19 cellular contexts compared by ENCODE assay signal in the genomic region with DNA sequence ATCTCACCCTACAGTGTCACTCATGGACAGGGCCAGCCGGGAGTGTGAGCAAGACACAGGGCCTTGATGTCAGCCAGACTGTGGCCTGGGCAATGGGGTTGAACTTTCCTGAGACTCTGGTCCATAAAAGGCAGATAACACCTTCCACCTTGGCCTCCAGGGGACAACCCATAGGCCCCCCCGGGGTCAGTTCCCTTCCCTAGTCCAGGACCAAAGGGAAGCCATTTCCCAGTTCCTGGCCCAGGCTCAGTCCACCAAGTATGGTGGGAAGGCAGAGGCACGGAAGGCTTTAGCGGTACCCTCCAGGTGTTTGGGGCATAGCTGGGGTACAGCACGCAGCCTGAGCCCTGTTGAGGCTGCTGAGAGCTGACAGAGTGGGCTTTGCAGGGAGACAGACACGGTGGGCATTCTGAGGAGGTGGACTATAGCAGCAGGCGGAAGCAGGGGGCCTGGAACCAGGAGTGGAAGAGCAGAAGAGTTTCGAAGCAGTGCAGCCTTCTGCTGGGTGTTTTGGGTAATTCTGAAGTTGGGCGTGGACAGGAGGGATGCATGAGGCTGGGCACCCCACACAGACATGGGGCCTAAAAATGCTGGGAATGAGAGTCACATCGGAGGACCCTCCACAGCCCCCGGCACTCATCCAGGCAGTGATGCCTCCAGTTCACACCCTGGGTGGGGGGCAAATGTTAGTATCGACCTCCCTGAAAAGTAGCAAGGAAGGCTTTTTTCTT. TPM values are rescaled to one million over a fixed set of nuclear protein-coding genes. Genes with fewer than 3 reads are reported as not detected.
DNase-seq lines count a peak whose midpoint lies in the region; ATAC-seq and TF ChIP-seq lines count a peak whose summit lies in the region.
"Had no signal": no experiment of that assay in that cellular context is flagged by ENCODE, and none has a peak within 500 bp of the region (broad histone marks: within the 10 kb centered on the region; RNA-seq: fewer than 3 reads in every experiment).

No MANE protein-coding gene starts in this region.

- no peaks in the 10 kb centered on the region for H3K9me3 Mint-ChIP-seq in stimulated activated memory B cell treated with anti-CD40 and anti-IgM and Interleukin-4, amounts not matched to agents 10 μg/mL and 1 μg/mL and 100 μg/mL, for 72 hours

- no TSS peak for BruUV-seq in PC-9 (replicated peaks; lab: Mats Ljungman, UMichigan)

- H3K79me2 ChIP-seq in PC-9 (ENCODE audit: low read depth), result no peaks in the 10 kb centered on the region

- intact Hi-C loops in cardiac septum (cut with DNase I) (loop anchor here (5.0 kb wide), 1 partner anchor 43 kb away; a partner anchor contains a TSS), heart right ventricle (cut with DNase I) (loop anchor here in 5 of 10 donors (5.0 to 10.0 kb wide), 5 partner anchors 43 to 75 kb away; a partner anchor contains a TSS), PC-9 (cut with micrococcal nuclease; ENCODE audit: unreplicated experiment) (loop anchor here (10.0 kb wide), 1 partner anchor 45 kb away; no protein-coding TSS in a partner anchor)

- H3K36me3 ChIP-seq in heart right ventricle (no peaks in the 10 kb centered on the region), adipocyte (ENCODE audit: control insufficient read depth, insufficient read depth, low read length, severe bottlenecking) (no peaks in the 10 kb centered on the region), neutrophil (no peaks in the 10 kb centered on the region), PC-9 (ENCODE audit: low read depth) (no peaks in the 10 kb centered on the region)

- H4K20me1 ChIP-seq in PC-9 (ENCODE audit: insufficient read depth), result no peaks in the 10 kb centered on the region

- H3K4me3 ChIP-seq in heart right ventricle, result no peak overlapping the region
- H3K4me3 ChIP-seq in adipocyte (ENCODE audit: low read length), result no peak overlapping the region
- no peak overlapping the region for H3K4me3 ChIP-seq in neutrophil (ENCODE audit: low read depth in 1 of 2, low read length in 1 of 2)
- H3K4me3 ChIP-seq in PC-9, result no peak overlapping the region
- H3K4me3 ChIP-seq: A549 had no signal

- H3K9ac ChIP-seq in adipocyte (ENCODE audit: low read length), result peak overlapping the region; percentile 37
- H3K9ac ChIP-seq: KMS-11 had no signal

- no peaks in the 10 kb centered on the region for H3K4me1 Mint-ChIP-seq in stimulated activated memory B cell treated with anti-CD40 and anti-IgM and Interleukin-4, amounts not matched to agents 10 μg/mL and 1 μg/mL and 100 μg/mL, for 72 hours

- CTCF ChIA-PET in PC-9 (lab: Charles Lee), result no interaction called here

- H3K27me3 ChIP-seq in heart right ventricle, result no peaks in the 10 kb centered on the region
- no peaks in the 10 kb centered on the region for H3K27me3 ChIP-seq in adipocyte (replicated peaks; ENCODE audit: control insufficient read depth, insufficient read depth, low read length)
- H3K27me3 ChIP-seq in neutrophil, result no peaks in the 10 kb centered on the region
- no peaks in the 10 kb centered on the region for H3K27me3 ChIP-seq in PC-9 (ENCODE audit: insufficient read depth, low read depth)

- no peaks in the 10 kb centered on the region for H3K9me2 ChIP-seq in PC-9 (ENCODE audit: insufficient read depth)

- 81 to 84% methylated on average over 12 of the region's 12 CpGs for WGBS in heart right ventricle, 2 donors

- no peak for ATAC-seq in heart right ventricle
- ATAC-seq in stimulated activated memory B cell treated with anti-CD40 and anti-IgM and Interleukin-4, amounts not matched to agents 10 μg/mL and 1 μg/mL and 100 μg/mL, for 72 hours, result peak; percentile 31
- ATAC-seq: A549 had no signal

- POLR2A ChIA-PET in PC-9 (lab: Charles Lee; ENCODE audit: unreplicated experiment), result no interaction called here

- no peak for TF ChIP-seq CTCF in heart right ventricle (IDR thresholded peaks at IDR 0.05)
- no peak for TF ChIP-seq CTCF in neutrophil (IDR thresholded peaks at IDR 0.05)
- no peak for TF ChIP-seq CTCF in PC-9 (conservative IDR thresholded peaks at IDR 0.05)

- H3F3A ChIP-seq in PC-9 (ENCODE audit: insufficient read depth, low read depth), result no peaks in the 10 kb centered on the region

- DNase-seq in cardiac septum (ENCODE audit: low spot score), result peak; percentile 68
- DNase-seq in heart right ventricle, result no peak
- DNase-seq in adipocyte (ENCODE audit: low read depth), result no peak
- no peak for DNase-seq in ureter (ENCODE audit: low spot score)
- no peak for DNase-seq in NCI-H1417 treated with DMSO at 0.1 percent for 48 hours (lab: John Stamatoyannopoulos, UW)
- no peak for DNase-seq in PC-9
- DNase-seq: Calu3; CD4-positive, CD25-positive, alpha-beta regulatory T cell; DMS79; GOT3; MM.1S; NCI-H1105; NCI-H187; NCI-H446; NCI-H774 had no signal

- H3K9me3 ChIP-seq in heart right ventricle, result no peaks in the 10 kb centered on the region
- no peaks in the 10 kb centered on the region for H3K9me3 ChIP-seq in adipocyte (ENCODE audit: control insufficient read depth, low read length)
- H3K9me3 ChIP-seq in neutrophil, result no peaks in the 10 kb centered on the region
- no peaks in the 10 kb centered on the region for H3K9me3 ChIP-seq in PC-9 (ENCODE audit: insufficient read depth, low read depth)
- H3K9me3 ChIP-seq: A549 had no signal

- H3K4me2 ChIP-seq in PC-9, result no peak overlapping the region
- H3K4me2 ChIP-seq: A549, KMS-11 had no signal

- H3K4me1 ChIP-seq in heart right ventricle (peaks cover 2 to 84% (median 59%) of the 10 kb centered on the region in 9 donors), adipocyte (ENCODE audit: control insufficient read depth, insufficient read depth, low read length) (peaks cover 44% of the 10 kb centered on the region), neutrophil (ENCODE audit: control insufficient read depth in 1 of 2, insufficient read depth in 1 of 2, low read depth in 1 of 2, low read length in 1 of 2) (peaks cover 51 to 73% of the 10 kb centered on the region in 2 experiments), PC-9 (replicated peaks; ENCODE audit: insufficient read depth) (peaks cover 14% of the 10 kb centered on the region; the same call in 1 of the 2 replicates)
- H3K4me1 ChIP-seq: A549 had no signal

- no peaks in the 10 kb centered on the region for H3K36me3 Mint-ChIP-seq in stimulated activated memory B cell treated with anti-CD40 and anti-IgM and Interleukin-4, amounts not matched to agents 10 μg/mL and 1 μg/mL and 100 μg/mL, for 72 hours
- H3K36me3 Mint-ChIP-seq: CD4-positive, CD25-positive, alpha-beta regulatory T cell had no signal

- H3K27ac ChIP-seq in heart right ventricle (peak overlapping the region in 5 of 10 donors; percentile 7 to 83 (median 37)), neutrophil (peak overlapping the region; percentile 97), PC-9 (no peak overlapping the region)
- H3K27ac ChIP-seq: A549, KMS-11 had no signal

- H3K4me3 Mint-ChIP-seq in stimulated activated memory B cell treated with anti-CD40 and anti-IgM and Interleukin-4, amounts not matched to agents 10 μg/mL and 1 μg/mL and 100 μg/mL, for 72 hours, result no peak overlapping the region
- H3K4me3 Mint-ChIP-seq: CD4-positive, CD25-positive, alpha-beta regulatory T cell had no signal

- peaks cover 20% of the 10 kb centered on the region for H3K27me3 Mint-ChIP-seq in stimulated activated memory B cell treated with anti-CD40 and anti-IgM and Interleukin-4, amounts not matched to agents 10 μg/mL and 1 μg/mL and 100 μg/mL, for 72 hours
- H3K27me3 Mint-ChIP-seq: CD4-positive, CD25-positive, alpha-beta regulatory T cell had no signal

- H3K27ac Mint-ChIP-seq in stimulated activated memory B cell treated with anti-CD40 and anti-IgM and Interleukin-4, amounts not matched to agents 10 μg/mL and 1 μg/mL and 100 μg/mL, for 72 hours, result no peak overlapping the region
- H3K27ac Mint-ChIP-seq: CD4-positive, CD25-positive, alpha-beta regulatory T cell had no signal

- no peak overlapping the region for H2AFZ ChIP-seq in PC-9

RNA-seq across cellular contexts. Expression of a gene that starts 43.9 kb away (rescaled TPM):
- total RNA-seq in cardiac septum (40.3 TPM), heart right ventricle (10 to 100 TPM; 29.6 to 85.0 (median 40.0) TPM), ureter (53.7 TPM), PC-9 (2021) (0.07 TPM in 1 of 2 replicates, not detected in the other)
- polyA plus RNA-seq in heart right ventricle, result 10 to 100 TPM; 12.7 to 24.9 TPM
- total RNA-seq: Calu3 had no signal
- polyA plus RNA-seq: A549 had no signal

Comparison
In these comparisons a context has a peak if more than half of its experiments do, and no peak if none do; other contexts are left out.
1. RNA of a gene that starts 43.9 kb away (total RNA-seq): 53.7 TPM in ureter (single experiment), 29.6 to 85.0 TPM in heart right ventricle and 40.3 TPM in cardiac septum (single experiment); 0.07 TPM in PC-9; every median in the first group is over 10 times any median in the second.